Comparison of ENCODE assay signal across 20 cellular contexts in the genomic region with DNA sequence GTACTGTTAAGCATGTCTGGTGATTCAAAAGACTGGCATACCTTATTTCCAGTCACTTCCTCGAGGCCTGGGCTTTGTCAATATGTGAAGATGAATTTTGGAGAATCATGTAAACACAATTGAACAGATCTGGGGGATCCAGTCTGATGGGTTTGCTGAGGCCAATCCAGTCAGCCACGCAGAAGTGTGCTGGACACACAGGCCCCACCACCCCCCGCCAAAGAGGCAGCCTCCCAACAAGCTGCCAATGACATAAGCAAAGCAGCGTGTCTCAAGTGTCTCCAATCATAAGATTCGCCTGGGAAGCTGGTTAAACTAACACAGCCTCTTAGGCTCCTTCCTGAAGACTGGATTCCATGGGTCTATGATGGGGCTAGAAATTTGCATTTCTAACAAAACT.
"Had no signal": no experiment of that assay in that cellular context is flagged by ENCODE, and none has a peak within 500 bp of the region (broad histone marks: within the 10 kb centered on the region; RNA-seq: fewer than 3 reads in every experiment).

No MANE protein-coding gene starts in this region.

- H3K9me3 ChIP-seq: neutrophil, pancreas, sigmoid colon, spleen had no signal

- H3K36me3 Mint-ChIP-seq: activated naive CD8-positive, alpha-beta T cell; mesothelial cell of epicardium; natural killer cell treated with Interleukin-12 subunit alpha and Interleukin-12 subunit beta and Interleukin-15 and Interleukin-18, amount 100 ng/mL, for 72 hours; WTC11 had no signal

- H3K27ac ChIP-seq: cardiac muscle cell, hepatocyte, neutrophil, pancreas, sigmoid colon had no signal

- H3K36me3 ChIP-seq: cardiac muscle cell, neutrophil, pancreas, sigmoid colon, spleen had no signal

- H3K27me3 Mint-ChIP-seq: activated CD4-positive, alpha-beta T cell treated with anti-CD3 and anti-CD28 coated beads for 36 hours; activated naive CD8-positive, alpha-beta T cell; stimulated activated naive B cell treated with anti-CD40 and anti-IgM and Interleukin-4, amounts not matched to agents 10 μg/mL and 1 μg/mL and 100 μg/mL, for 72 hours had no signal

- H3K9me3 Mint-ChIP-seq: activated T-helper 1 cell treated with anti-CD3 and anti-CD28 coated beads, Interleukin-12 subunit alpha, Interleukin-12 subunit beta, Interleukin-2, Interleukin-4 antibody, amounts not matched to agents 30 ng/mL and 10 ng/mL and 1 ng/mL, durations not matched to agents 14 hours and 24 hours and 36 hours; mesothelial cell of epicardium; natural killer cell treated with Interleukin-12 subunit alpha and Interleukin-12 subunit beta and Interleukin-15 and Interleukin-18, amount 100 ng/mL, for 72 hours; WTC11 had no signal

- H3K4me3 ChIP-seq: cardiac muscle cell, hepatocyte, lung, pancreas, sigmoid colon, spleen had no signal

- DNase-seq: activated CD4-positive, alpha-beta T cell treated with anti-CD3 and anti-CD28 coated beads for 36 hours; activated CD4-positive, alpha-beta T cell treated with anti-CD3 and anti-CD28 coated beads, Interleukin-2, amount 50 U/mL, for 48 hours; activated T-cell treated with anti-CD3 and anti-CD28 coated beads for 4 hours; dermis blood vessel endothelial cell; effector memory CD4-positive, alpha-beta T cell; foreskin fibroblast; left colon; sigmoid colon; spleen had no signal

- H3K4me3 Mint-ChIP-seq: activated CD4-positive, alpha-beta T cell treated with anti-CD3 and anti-CD28 coated beads for 36 hours; activated naive CD8-positive, alpha-beta T cell; activated T-helper 1 cell treated with anti-CD3 and anti-CD28 coated beads, Interleukin-12 subunit alpha, Interleukin-12 subunit beta, Interleukin-2, Interleukin-4 antibody, amounts not matched to agents 30 ng/mL and 10 ng/mL and 1 ng/mL, durations not matched to agents 14 hours and 24 hours and 36 hours; mesothelial cell of epicardium; natural killer cell treated with Interleukin-12 subunit alpha and Interleukin-12 subunit beta and Interleukin-15 and Interleukin-18, amount 100 ng/mL, for 72 hours; stimulated activated naive B cell treated with anti-CD40 and anti-IgM and Interleukin-4, amounts not matched to agents 10 μg/mL and 1 μg/mL and 100 μg/mL, for 72 hours; WTC11 had no signal

- H3K27ac Mint-ChIP-seq: activated CD4-positive, alpha-beta T cell treated with anti-CD3 and anti-CD28 coated beads for 36 hours; activated naive CD8-positive, alpha-beta T cell; mesothelial cell of epicardium; natural killer cell treated with Interleukin-12 subunit alpha and Interleukin-12 subunit beta and Interleukin-15 and Interleukin-18, amount 100 ng/mL, for 72 hours; WTC11 had no signal

- H3K27me3 ChIP-seq: cardiac muscle cell, hepatocyte, neutrophil, pancreas, sigmoid colon, spleen had no signal

- ATAC-seq: activated CD4-positive, alpha-beta T cell treated with anti-CD3 and anti-CD28 coated beads for 36 hours; left colon; natural killer cell treated with Interleukin-12 subunit alpha and Interleukin-12 subunit beta and Interleukin-15 and Interleukin-18, amount 100 ng/mL, for 72 hours; WTC11 had no signal
